8 cellular contexts compared by ENCODE assay signal in the genomic region with DNA sequence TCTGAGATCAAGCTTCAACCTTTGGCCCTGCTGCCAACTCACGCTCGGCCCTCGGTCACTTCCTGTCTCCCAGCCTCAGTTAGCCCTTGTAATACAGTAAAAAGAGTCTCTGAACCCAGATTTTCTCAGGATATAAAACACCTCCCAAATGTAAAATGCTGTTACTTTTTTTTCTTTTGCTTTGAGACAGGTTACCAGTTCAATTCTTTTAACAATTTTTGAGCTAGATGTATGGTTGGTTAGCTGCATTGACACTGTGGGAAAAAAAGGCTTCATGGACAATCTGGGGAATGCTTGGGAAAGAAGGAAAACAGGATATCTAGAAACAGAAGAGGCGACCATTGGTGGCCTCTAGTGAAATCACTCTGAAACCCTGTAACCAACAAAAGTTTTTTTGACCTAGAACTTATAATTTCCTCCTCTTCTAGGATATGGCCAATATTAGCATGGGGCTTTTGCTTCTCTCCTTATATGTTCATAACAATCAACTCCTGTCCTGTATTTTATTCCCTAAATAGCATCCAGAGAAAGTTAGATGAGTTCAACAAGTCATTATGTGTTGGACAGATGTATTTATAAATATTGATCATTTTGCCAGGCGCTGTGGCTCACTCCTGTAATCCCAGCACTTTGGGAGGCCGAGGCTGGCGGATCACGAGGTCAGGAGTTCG. TPM values are rescaled to one million over a fixed set of nuclear protein-coding genes. Genes with fewer than 3 reads are reported as not detected.
DNase-seq lines count a peak whose midpoint lies in the region; ATAC-seq, FAIRE-seq and TF ChIP-seq lines count a peak whose summit lies in the region.

No MANE protein-coding gene starts in this region.

- 51 to 52% methylated on average over 9 of the region's 9 CpGs for WGBS in thyroid gland, 2 donors

- H3K36me3 ChIP-seq in kidney (ENCODE audit: control insufficient read depth in 1 of 2, insufficient read depth in 2 of 2, low read length in 2 of 2) (no peaks in the 10 kb centered on the region), thyroid gland (no peaks in the 10 kb centered on the region)

- H3K4me3 ChIP-seq in kidney (ENCODE audit: low read length in 2 of 2) (peak overlapping the region; percentile 84 to 90), thyroid gland (replicated peaks in 1 of 3) (peak overlapping the region; percentile 77 to 91 (median 84))

- TF ChIP-seq POLR2A in thyroid gland (IDR thresholded peaks at IDR 0.05) = no peak

- no peak for DNase-seq in activated T-cell treated with anti-CD3 and anti-CD28 coated beads, Interleukin-2, amount 50 U/mL, for 4 hours
- DNase-seq in activated T-cell treated with anti-CD3 and anti-CD28 coated beads, Interleukin-2, amount 50 U/mL, for 1 hour = no peak
- DNase-seq in kidney (no peak), thyroid gland (no peak), NCI-H748 (lab: John Stamatoyannopoulos, UW; ENCODE audit: unreplicated experiment) (no peak)

- intact Hi-C loops in kidney (cut with DNase I) = no loop called here
- intact Hi-C loops in thyroid gland (cut with DNase I) = loop anchor here (10.0 kb wide), 1 partner anchor 150 kb away; no protein-coding TSS in a partner anchor

- no peak for TF ChIP-seq CTCF in kidney (IDR thresholded peaks at IDR 0.05; ENCODE audit: borderline replicate concordance, extremely low read depth, insufficient read depth)
- TF ChIP-seq CTCF in thyroid gland (IDR thresholded peaks at IDR 0.05) = no peak

- H3K27me3 ChIP-seq in thyroid gland = no peaks in the 10 kb centered on the region

- H3K36me3 Mint-ChIP-seq in activated T-cell treated with anti-CD3 and anti-CD28 coated beads, Interleukin-2, amount 50 U/mL, for 4 hours (ENCODE audit: insufficient read depth) = no peaks in the 10 kb centered on the region
- H3K36me3 Mint-ChIP-seq in activated naive CD8-positive, alpha-beta T cell = no peaks in the 10 kb centered on the region
- peaks cover 1% of the 10 kb centered on the region for H3K36me3 Mint-ChIP-seq in stimulated activated memory B cell treated with anti-CD40 and anti-IgM and Interleukin-4, amounts not matched to agents 10 μg/mL and 1 μg/mL and 100 μg/mL, for 72 hours

- peaks cover 18% of the 10 kb centered on the region for H3K4me1 Mint-ChIP-seq in activated T-cell treated with anti-CD3 and anti-CD28 coated beads, Interleukin-2, amount 50 U/mL, for 4 hours (ENCODE audit: low read depth)
- peaks cover 24% of the 10 kb centered on the region for H3K4me1 Mint-ChIP-seq in activated naive CD8-positive, alpha-beta T cell (ENCODE audit: low read depth)
- H3K4me1 Mint-ChIP-seq in stimulated activated memory B cell treated with anti-CD40 and anti-IgM and Interleukin-4, amounts not matched to agents 10 μg/mL and 1 μg/mL and 100 μg/mL, for 72 hours = peaks cover 27% of the 10 kb centered on the region

- peak overlapping the region; percentile 94 for H3K4me3 Mint-ChIP-seq in activated T-cell treated with anti-CD3 and anti-CD28 coated beads, Interleukin-2, amount 50 U/mL, for 4 hours
- peak overlapping the region; percentile 93 for H3K4me3 Mint-ChIP-seq in activated naive CD8-positive, alpha-beta T cell
- H3K4me3 Mint-ChIP-seq in stimulated activated memory B cell treated with anti-CD40 and anti-IgM and Interleukin-4, amounts not matched to agents 10 μg/mL and 1 μg/mL and 100 μg/mL, for 72 hours = no peak overlapping the region

- no peaks in the 10 kb centered on the region for H3K9me3 Mint-ChIP-seq in activated T-cell treated with anti-CD3 and anti-CD28 coated beads, Interleukin-2, amount 50 U/mL, for 4 hours
- no peaks in the 10 kb centered on the region for H3K9me3 Mint-ChIP-seq in activated naive CD8-positive, alpha-beta T cell (ENCODE audit: low read depth)
- H3K9me3 Mint-ChIP-seq in stimulated activated memory B cell treated with anti-CD40 and anti-IgM and Interleukin-4, amounts not matched to agents 10 μg/mL and 1 μg/mL and 100 μg/mL, for 72 hours = no peaks in the 10 kb centered on the region

- H3K27ac ChIP-seq in kidney (ENCODE audit: low read depth in 2 of 2, low read length in 2 of 2) (peak overlapping the region; percentile 97 to 98), thyroid gland (peak overlapping the region; percentile 86 to 98 (median 95))

- H3K4me1 ChIP-seq in kidney (ENCODE audit: control insufficient read depth in 1 of 2, insufficient read depth in 1 of 2, low read depth in 1 of 2, low read length in 2 of 2) (peaks cover 5 to 14% of the 10 kb centered on the region in 2 donors), thyroid gland (peaks cover 9 to 35% of the 10 kb centered on the region in 2 donors)

- FAIRE-seq in kidney (lab: Jason Lieb, UNC) = no peak

- peak overlapping the region; percentile 94 for H3K27ac Mint-ChIP-seq in activated naive CD8-positive, alpha-beta T cell
- no peak overlapping the region for H3K27ac Mint-ChIP-seq in stimulated activated memory B cell treated with anti-CD40 and anti-IgM and Interleukin-4, amounts not matched to agents 10 μg/mL and 1 μg/mL and 100 μg/mL, for 72 hours

- no peaks in the 10 kb centered on the region for H3K27me3 Mint-ChIP-seq in activated T-cell treated with anti-CD3 and anti-CD28 coated beads, Interleukin-2, amount 50 U/mL, for 4 hours (ENCODE audit: low read depth)
- H3K27me3 Mint-ChIP-seq in activated naive CD8-positive, alpha-beta T cell = no peaks in the 10 kb centered on the region
- H3K27me3 Mint-ChIP-seq in stimulated activated memory B cell treated with anti-CD40 and anti-IgM and Interleukin-4, amounts not matched to agents 10 μg/mL and 1 μg/mL and 100 μg/mL, for 72 hours = no peaks in the 10 kb centered on the region

- ATAC-seq in activated T-cell treated with anti-CD3 and anti-CD28 coated beads, Interleukin-2, amount 50 U/mL, for 4 hours = no peak
- ATAC-seq in HG02763 (IDR thresholded peaks at IDR 0.05; ENCODE audit: unreplicated experiment) = no peak
- ATAC-seq in stimulated activated memory B cell treated with anti-CD40 and anti-IgM and Interleukin-4, amounts not matched to agents 10 μg/mL and 1 μg/mL and 100 μg/mL, for 72 hours = no peak

- H3K9ac ChIP-seq in kidney (ENCODE audit: low read length in 2 of 2) = peak overlapping the region; percentile 87 to 97

- H3K9me3 ChIP-seq in kidney (ENCODE audit: control insufficient read depth in 1 of 2, low read length in 2 of 2) (no peaks in the 10 kb centered on the region), thyroid gland (no peaks in the 10 kb centered on the region)

RNA-seq across cellular contexts. Expression of a gene that starts 1.3 kb away (rescaled TPM):
- 100 to 1,000 TPM; 104 to 116 (median 107) TPM for total RNA-seq in activated T-cell treated with anti-CD3 and anti-CD28 coated beads, Interleukin-2, amount 50 U/mL, for 4 hours
- total RNA-seq in kidney (92.1 TPM), thyroid gland (100 to 1,000 TPM; 122 to 147 (median 134) TPM)
- polyA plus RNA-seq in kidney (ENCODE audit: insufficient read depth, low read depth, low replicate concordance) = 55.8 TPM

RNA-seq across cellular contexts. Expression of a gene that starts 21.0 kb away (rescaled TPM):
- total RNA-seq in activated T-cell treated with anti-CD3 and anti-CD28 coated beads, Interleukin-2, amount 50 U/mL, for 4 hours = 1 to 10 TPM; 7.3 to 9.2 (median 7.6) TPM
- total RNA-seq in kidney (2.5 TPM), thyroid gland (1 to 10 TPM in 3 of 4 donors, under 1 TPM in 1; 0.93 to 2.5 (median 1.6) TPM)
- polyA plus RNA-seq in kidney (ENCODE audit: insufficient read depth, low read depth, low replicate concordance) = 0.28 TPM
